Comparison of ENCODE assay signal across 29 cellular contexts in the genomic region with DNA sequence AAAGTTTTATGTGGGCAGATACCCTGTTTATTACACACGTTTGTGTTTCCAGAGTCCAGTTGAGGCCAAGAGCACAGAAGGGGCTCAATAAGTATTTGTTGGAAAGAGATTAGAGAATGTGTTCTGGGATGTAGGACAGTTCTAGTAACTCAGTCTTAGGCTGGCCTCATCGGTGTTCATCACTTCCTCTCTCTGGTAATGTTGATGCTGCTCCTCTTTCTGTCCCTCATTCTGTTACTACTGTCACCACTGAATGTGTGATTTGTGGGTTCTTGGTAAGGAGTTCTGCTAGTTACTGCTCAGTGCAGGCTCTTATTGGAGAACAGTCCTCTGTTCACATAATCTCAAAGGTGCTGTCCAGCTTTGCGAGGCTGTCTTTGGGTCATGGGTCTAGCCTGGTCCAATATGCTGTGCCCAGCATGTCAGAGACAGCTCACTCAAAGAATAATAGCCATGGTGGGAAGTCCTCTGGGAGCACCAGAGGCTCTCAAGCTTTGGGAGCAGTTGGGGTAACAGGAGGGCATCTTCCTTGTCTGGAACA. TPM values are rescaled to one million over a fixed set of nuclear protein-coding genes. Genes with fewer than 3 reads are reported as not detected.
"Had no signal": no experiment of that assay in that cellular context is flagged by ENCODE, and none has a peak within 500 bp of the region (broad histone marks: within the 10 kb centered on the region; RNA-seq: fewer than 3 reads in every experiment).

No MANE protein-coding gene starts in this region.

- H3K9me3 Mint-ChIP-seq: activated CD4-positive, alpha-beta memory T cell treated with anti-CD3 and anti-CD28 coated beads, Interleukin-2, amount 10 ng/mL, durations not matched to agents 7 days and 5 days; activated naive CD8-positive, alpha-beta T cell treated with anti-CD3 and anti-CD28 coated beads, Interleukin-2, amount 10 ng/mL, durations not matched to agents 7 days and 5 days; T-cell had no signal

- H3K36me3 Mint-ChIP-seq: activated naive CD8-positive, alpha-beta T cell treated with anti-CD3 and anti-CD28 coated beads, Interleukin-2, amount 10 ng/mL, durations not matched to agents 7 days and 5 days; T-cell had no signal

- H3K4me3 Mint-ChIP-seq: activated CD4-positive, alpha-beta memory T cell treated with anti-CD3 and anti-CD28 coated beads, Interleukin-2, amount 10 ng/mL, durations not matched to agents 7 days and 5 days; activated naive CD8-positive, alpha-beta T cell treated with anti-CD3 and anti-CD28 coated beads, Interleukin-2, amount 10 ng/mL, durations not matched to agents 7 days and 5 days; T-cell had no signal

- ATAC-seq: T-cell had no signal

- H3K36me3 ChIP-seq: adrenal gland, breast epithelium, Peyer's patch had no signal

- H3K27ac ChIP-seq: adrenal gland, breast epithelium, Peyer's patch, VCaP had no signal

- H3K27ac Mint-ChIP-seq: activated CD4-positive, alpha-beta memory T cell treated with anti-CD3 and anti-CD28 coated beads, Interleukin-2, amount 10 ng/mL, durations not matched to agents 7 days and 5 days; activated naive CD8-positive, alpha-beta T cell treated with anti-CD3 and anti-CD28 coated beads, Interleukin-2, amount 10 ng/mL, durations not matched to agents 7 days and 5 days; T-cell had no signal

- DNase-seq: activated CD4-positive, alpha-beta memory T cell treated with anti-CD3 and anti-CD28 coated beads, Interleukin-2, amount 10 ng/mL, durations not matched to agents 7 days and 5 days; activated CD4-positive, alpha-beta T cell treated with anti-CD3 and anti-CD28 coated beads, Interleukin-2, amount 50 U/mL, for 1 hour; activated CD4-positive, CD25-positive, alpha-beta regulatory T cell; activated naive CD4-positive, alpha-beta T cell treated with anti-CD3 and anti-CD28 coated beads, Interleukin-2, amount 50 U/mL, for 16 hours; activated naive CD8-positive, alpha-beta T cell treated with anti-CD3 and anti-CD28 coated beads, Interleukin-2, amount 10 ng/mL, durations not matched to agents 7 days and 5 days; activated T-cell treated with anti-CD3 and anti-CD28 coated beads for 4 hours; activated T-cell treated with anti-CD3 and anti-CD28 coated beads, Interleukin-2, amount 50 U/mL, for 48 hours; adrenal gland; anterior cingulate cortex; central memory CD4-positive, alpha-beta T cell; KG1; NCI-H1092; NCI-H1417 treated with DMSO at 0.1 percent for 48 hours; NCI-H1694; NCI-H2029; NCI-H2107; NCI-H345; NCI-H510A; NCI-H69; Peyer's patch; SHP77 treated with DMSO at 0.1 percent for 48 hours; T-cell; T-helper 2 cell; T1000 had no signal

- H3K4me1 Mint-ChIP-seq: activated CD4-positive, alpha-beta memory T cell treated with anti-CD3 and anti-CD28 coated beads, Interleukin-2, amount 10 ng/mL, durations not matched to agents 7 days and 5 days; activated naive CD8-positive, alpha-beta T cell treated with anti-CD3 and anti-CD28 coated beads, Interleukin-2, amount 10 ng/mL, durations not matched to agents 7 days and 5 days; T-cell had no signal

- H3K9me3 ChIP-seq: adrenal gland, breast epithelium, Peyer's patch had no signal

- H3K4me3 ChIP-seq: adrenal gland, breast epithelium, Peyer's patch had no signal

- H3K4me1 ChIP-seq: adrenal gland, breast epithelium, Peyer's patch had no signal

RNA-seq across cellular contexts. Expression of a gene that starts 1.3 kb away (rescaled TPM):
- total RNA-seq: activated CD4-positive, alpha-beta memory T cell treated with anti-CD3 and anti-CD28 coated beads, Interleukin-2, amount 10 ng/mL, durations not matched to agents 7 days and 5 days; activated CD8-positive, alpha-beta memory T cell treated with anti-CD3 and anti-CD28 coated beads for 36 hours; activated naive CD8-positive, alpha-beta T cell treated with anti-CD3 and anti-CD28 coated beads, Interleukin-2, amount 10 ng/mL, durations not matched to agents 7 days and 5 days; adrenal gland; breast epithelium; chondrocyte; LHCN-M2; Peyer's patch; T-cell had no signal
